In the genomic region with DNA sequence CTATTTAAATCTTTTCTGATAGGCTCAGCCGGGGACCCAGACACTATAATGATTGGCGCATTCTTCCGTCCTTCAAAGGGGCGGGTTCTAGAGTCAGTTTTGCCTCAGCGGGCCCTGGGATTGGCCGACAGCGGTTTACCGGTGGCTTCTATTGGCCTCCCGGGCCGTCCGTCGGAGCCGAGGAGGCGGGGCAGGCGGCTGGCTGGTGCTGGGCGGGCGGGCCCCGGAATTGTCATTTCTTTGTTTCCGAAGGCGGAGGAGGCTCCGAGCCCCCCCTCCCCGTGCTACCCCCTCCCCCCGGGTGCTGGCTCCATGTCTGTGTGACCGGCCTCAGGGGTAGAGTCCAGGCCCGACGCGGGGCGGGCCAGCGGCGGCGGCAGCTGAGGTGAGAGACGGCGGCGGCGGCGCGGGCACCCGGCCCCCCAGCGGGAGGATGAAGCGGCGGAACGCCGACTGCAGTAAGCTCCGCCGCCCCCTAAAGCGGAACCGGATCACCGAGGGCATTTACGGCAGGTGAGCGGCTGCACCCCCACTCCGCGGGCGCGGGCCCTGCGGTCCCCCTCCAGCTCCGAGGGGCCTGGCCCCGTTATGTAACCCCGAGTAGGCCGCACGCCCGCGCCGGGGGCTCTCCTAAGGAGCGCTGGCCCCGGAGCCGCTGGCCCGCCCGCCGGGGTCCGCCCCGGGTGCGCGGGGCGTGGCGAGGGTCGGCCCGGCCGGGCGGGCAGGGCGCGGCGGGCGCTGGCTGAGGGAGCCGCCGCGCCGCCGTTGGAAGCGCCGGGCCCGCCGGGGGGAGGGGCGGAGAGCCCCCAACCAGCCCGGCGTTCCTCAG, we compare ENCODE assay signal across 1 cellular context.
TF ChIP-seq lines count a peak whose summit lies in the region.

A gene with protein sequence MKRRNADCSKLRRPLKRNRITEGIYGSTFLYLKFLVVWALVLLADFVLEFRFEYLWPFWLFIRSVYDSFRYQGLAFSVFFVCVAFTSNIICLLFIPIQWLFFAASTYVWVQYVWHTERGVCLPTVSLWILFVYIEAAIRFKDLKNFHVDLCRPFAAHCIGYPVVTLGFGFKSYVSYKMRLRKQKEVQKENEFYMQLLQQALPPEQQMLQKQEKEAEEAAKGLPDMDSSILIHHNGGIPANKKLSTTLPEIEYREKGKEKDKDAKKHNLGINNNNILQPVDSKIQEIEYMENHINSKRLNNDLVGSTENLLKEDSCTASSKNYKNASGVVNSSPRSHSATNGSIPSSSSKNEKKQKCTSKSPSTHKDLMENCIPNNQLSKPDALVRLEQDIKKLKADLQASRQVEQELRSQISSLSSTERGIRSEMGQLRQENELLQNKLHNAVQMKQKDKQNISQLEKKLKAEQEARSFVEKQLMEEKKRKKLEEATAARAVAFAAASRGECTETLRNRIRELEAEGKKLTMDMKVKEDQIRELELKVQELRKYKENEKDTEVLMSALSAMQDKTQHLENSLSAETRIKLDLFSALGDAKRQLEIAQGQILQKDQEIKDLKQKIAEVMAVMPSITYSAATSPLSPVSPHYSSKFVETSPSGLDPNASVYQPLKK (plus strand): TSS at position 232 of the 829 bp plus-strand sequence. CDS start 202 bp downstream, at position 434.

TF ChIP-seq in HEK293, 187 proteins besides CTCF, POLR2A, EP300 and RAD21 (continued from another document and continues in another):
- TF ChIP-seq ZNF513 (tag by site-specific recombination; IDR thresholded peaks at IDR 0.05) (no peak), ZFP41 (tag by site-specific recombination; IDR thresholded peaks at IDR 0.05; ENCODE audit: borderline replicate concordance) (no peak), ZXDB (tag by site-specific recombination; IDR thresholded peaks at IDR 0.05) (peak; percentile 17; the same call in 1 of the 2 replicates), ZNF223 (tag by site-specific recombination; IDR thresholded peaks at IDR 0.05) (no peak), ZNF623 (tag by site-specific recombination; IDR thresholded peaks at IDR 0.05) (no peak), ZNF561 (tag by site-specific recombination; IDR thresholded peaks at IDR 0.05; ENCODE audit: borderline replicate concordance) (no peak), ZNF121 (tag by site-specific recombination; IDR thresholded peaks at IDR 0.05) (no peak), ZNF202 (tag by site-specific recombination; IDR thresholded peaks at IDR 0.05; ENCODE audit: borderline replicate concordance) (no peak), ZNF239 (tag by site-specific recombination; IDR thresholded peaks at IDR 0.05) (no peak), ZNF555 (tag by site-specific recombination; conservative IDR thresholded peaks at IDR 0.05) (no peak), ZNF221 (tag by site-specific recombination; IDR thresholded peaks at IDR 0.05; ENCODE audit: borderline replicate concordance) (no peak), ZNF274 (IDR thresholded peaks at IDR 0.05; ENCODE audit: low read length) (no peak), ZNF274 (tag by site-specific recombination; IDR thresholded peaks at IDR 0.05; ENCODE audit: borderline replicate concordance) (no peak), ZNF184 (tag by site-specific recombination; IDR thresholded peaks at IDR 0.05) (no peak), ZBTB48 (tag by site-specific recombination; IDR thresholded peaks at IDR 0.05) (no peak), ZNF514 (tag by site-specific recombination; IDR thresholded peaks at IDR 0.05) (no peak), ZIC2 (tag by site-specific recombination; IDR thresholded peaks at IDR 0.05) (peak; percentile 27; the same call in 1 of the 2 replicates), SETDB1 (IDR thresholded peaks at IDR 0.05; ENCODE audit: insufficient read length, low read length) (no peak), IKZF3 (tag by site-specific recombination; IDR thresholded peaks at IDR 0.05) (no peak), HOXC10 (CRISPR knock-in tag; IDR thresholded peaks at IDR 0.05) (no peak), PRDM6 (tag by site-specific recombination; IDR thresholded peaks at IDR 0.05) (no peak), ZBTB8A (tag by site-specific recombination; IDR thresholded peaks at IDR 0.05) (peak; percentile 44; the same call in 1 of the 2 replicates), GLIS1 (tag by site-specific recombination; IDR thresholded peaks at IDR 0.05) (0 out of 2 replicates have a peak, but pooled peaks have one; percentile 18), ZNF140 (tag by site-specific recombination; IDR thresholded peaks at IDR 0.05) (no peak), ZNF843 (tag by site-specific recombination; IDR thresholded peaks at IDR 0.05) (no peak), ZNF660 (tag by site-specific recombination; IDR thresholded peaks at IDR 0.05) (peak; percentile 7; the same call in 1 of the 2 replicates), ZNF16 (tag by site-specific recombination; IDR thresholded peaks at IDR 0.05; ENCODE audit: low read depth) (no peak), ZNF248 (tag by site-specific recombination; IDR thresholded peaks at IDR 0.05) (no peak), GLI2 (tag by site-specific recombination; IDR thresholded peaks at IDR 0.05; ENCODE audit: borderline replicate concordance, low read depth) (no peak)
- TF ChIP-seq, protein P1, sequence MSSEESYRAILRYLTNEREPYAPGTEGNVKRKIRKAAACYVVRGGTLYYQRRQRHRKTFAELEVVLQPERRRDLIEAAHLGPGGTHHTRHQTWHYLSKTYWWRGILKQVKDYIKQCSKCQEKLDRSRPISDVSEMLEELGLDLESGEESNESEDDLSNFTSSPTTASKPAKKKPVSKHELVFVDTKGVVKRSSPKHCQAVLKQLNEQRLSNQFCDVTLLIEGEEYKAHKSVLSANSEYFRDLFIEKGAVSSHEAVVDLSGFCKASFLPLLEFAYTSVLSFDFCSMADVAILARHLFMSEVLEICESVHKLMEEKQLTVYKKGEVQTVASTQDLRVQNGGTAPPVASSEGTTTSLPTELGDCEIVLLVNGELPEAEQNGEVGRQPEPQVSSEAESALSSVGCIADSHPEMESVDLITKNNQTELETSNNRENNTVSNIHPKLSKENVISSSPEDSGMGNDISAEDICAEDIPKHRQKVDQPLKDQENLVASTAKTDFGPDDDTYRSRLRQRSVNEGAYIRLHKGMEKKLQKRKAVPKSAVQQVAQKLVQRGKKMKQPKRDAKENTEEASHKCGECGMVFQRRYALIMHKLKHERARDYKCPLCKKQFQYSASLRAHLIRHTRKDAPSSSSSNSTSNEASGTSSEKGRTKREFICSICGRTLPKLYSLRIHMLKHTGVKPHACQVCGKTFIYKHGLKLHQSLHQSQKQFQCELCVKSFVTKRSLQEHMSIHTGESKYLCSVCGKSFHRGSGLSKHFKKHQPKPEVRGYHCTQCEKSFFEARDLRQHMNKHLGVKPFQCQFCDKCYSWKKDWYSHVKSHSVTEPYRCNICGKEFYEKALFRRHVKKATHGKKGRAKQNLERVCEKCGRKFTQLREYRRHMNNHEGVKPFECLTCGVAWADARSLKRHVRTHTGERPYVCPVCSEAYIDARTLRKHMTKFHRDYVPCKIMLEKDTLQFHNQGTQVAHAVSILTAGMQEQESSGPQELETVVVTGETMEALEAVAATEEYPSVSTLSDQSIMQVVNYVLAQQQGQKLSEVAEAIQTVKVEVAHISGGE (tag by site-specific recombination; conservative IDR thresholded peaks at IDR 0.05; ENCODE audit: low read depth), result peak; percentile 52; the same call in 1 of the 2 replicates
- TF ChIP-seq, protein P2, sequence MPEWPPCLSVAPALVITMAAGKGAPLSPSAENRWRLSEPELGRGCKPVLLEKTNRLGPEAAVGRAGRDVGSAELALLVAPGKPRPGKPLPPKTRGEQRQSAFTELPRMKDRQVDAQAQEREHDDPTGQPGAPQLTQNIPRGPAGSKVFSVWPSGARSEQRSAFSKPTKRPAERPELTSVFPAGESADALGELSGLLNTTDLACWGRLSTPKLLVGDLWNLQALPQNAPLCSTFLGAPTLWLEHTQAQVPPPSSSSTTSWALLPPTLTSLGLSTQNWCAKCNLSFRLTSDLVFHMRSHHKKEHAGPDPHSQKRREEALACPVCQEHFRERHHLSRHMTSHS (tag by site-specific recombination; IDR thresholded peaks at IDR 0.05), result no peak
- TF ChIP-seq, protein P3, sequence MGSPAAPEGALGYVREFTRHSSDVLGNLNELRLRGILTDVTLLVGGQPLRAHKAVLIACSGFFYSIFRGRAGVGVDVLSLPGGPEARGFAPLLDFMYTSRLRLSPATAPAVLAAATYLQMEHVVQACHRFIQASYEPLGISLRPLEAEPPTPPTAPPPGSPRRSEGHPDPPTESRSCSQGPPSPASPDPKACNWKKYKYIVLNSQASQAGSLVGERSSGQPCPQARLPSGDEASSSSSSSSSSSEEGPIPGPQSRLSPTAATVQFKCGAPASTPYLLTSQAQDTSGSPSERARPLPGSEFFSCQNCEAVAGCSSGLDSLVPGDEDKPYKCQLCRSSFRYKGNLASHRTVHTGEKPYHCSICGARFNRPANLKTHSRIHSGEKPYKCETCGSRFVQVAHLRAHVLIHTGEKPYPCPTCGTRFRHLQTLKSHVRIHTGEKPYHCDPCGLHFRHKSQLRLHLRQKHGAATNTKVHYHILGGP (tag by site-specific recombination; IDR thresholded peaks at IDR 0.05), result no peak
- TF ChIP-seq, protein P4, sequence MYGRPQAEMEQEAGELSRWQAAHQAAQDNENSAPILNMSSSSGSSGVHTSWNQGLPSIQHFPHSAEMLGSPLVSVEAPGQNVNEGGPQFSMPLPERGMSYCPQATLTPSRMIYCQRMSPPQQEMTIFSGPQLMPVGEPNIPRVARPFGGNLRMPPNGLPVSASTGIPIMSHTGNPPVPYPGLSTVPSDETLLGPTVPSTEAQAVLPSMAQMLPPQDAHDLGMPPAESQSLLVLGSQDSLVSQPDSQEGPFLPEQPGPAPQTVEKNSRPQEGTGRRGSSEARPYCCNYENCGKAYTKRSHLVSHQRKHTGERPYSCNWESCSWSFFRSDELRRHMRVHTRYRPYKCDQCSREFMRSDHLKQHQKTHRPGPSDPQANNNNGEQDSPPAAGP (tag by site-specific recombination; IDR thresholded peaks at IDR 0.05), result no peak; the same call in 1 of the 2 replicates
- TF ChIP-seq, protein P5, sequence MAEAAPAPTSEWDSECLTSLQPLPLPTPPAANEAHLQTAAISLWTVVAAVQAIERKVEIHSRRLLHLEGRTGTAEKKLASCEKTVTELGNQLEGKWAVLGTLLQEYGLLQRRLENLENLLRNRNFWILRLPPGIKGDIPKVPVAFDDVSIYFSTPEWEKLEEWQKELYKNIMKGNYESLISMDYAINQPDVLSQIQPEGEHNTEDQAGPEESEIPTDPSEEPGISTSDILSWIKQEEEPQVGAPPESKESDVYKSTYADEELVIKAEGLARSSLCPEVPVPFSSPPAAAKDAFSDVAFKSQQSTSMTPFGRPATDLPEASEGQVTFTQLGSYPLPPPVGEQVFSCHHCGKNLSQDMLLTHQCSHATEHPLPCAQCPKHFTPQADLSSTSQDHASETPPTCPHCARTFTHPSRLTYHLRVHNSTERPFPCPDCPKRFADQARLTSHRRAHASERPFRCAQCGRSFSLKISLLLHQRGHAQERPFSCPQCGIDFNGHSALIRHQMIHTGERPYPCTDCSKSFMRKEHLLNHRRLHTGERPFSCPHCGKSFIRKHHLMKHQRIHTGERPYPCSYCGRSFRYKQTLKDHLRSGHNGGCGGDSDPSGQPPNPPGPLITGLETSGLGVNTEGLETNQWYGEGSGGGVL (tag by site-specific recombination; IDR thresholded peaks at IDR 0.05), result peak; percentile 43
- TF ChIP-seq, protein P6, sequence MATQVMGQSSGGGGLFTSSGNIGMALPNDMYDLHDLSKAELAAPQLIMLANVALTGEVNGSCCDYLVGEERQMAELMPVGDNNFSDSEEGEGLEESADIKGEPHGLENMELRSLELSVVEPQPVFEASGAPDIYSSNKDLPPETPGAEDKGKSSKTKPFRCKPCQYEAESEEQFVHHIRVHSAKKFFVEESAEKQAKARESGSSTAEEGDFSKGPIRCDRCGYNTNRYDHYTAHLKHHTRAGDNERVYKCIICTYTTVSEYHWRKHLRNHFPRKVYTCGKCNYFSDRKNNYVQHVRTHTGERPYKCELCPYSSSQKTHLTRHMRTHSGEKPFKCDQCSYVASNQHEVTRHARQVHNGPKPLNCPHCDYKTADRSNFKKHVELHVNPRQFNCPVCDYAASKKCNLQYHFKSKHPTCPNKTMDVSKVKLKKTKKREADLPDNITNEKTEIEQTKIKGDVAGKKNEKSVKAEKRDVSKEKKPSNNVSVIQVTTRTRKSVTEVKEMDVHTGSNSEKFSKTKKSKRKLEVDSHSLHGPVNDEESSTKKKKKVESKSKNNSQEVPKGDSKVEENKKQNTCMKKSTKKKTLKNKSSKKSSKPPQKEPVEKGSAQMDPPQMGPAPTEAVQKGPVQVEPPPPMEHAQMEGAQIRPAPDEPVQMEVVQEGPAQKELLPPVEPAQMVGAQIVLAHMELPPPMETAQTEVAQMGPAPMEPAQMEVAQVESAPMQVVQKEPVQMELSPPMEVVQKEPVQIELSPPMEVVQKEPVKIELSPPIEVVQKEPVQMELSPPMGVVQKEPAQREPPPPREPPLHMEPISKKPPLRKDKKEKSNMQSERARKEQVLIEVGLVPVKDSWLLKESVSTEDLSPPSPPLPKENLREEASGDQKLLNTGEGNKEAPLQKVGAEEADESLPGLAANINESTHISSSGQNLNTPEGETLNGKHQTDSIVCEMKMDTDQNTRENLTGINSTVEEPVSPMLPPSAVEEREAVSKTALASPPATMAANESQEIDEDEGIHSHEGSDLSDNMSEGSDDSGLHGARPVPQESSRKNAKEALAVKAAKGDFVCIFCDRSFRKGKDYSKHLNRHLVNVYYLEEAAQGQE (tag by site-specific recombination; IDR thresholded peaks at IDR 0.05), result no peak
- TF ChIP-seq, protein P7, sequence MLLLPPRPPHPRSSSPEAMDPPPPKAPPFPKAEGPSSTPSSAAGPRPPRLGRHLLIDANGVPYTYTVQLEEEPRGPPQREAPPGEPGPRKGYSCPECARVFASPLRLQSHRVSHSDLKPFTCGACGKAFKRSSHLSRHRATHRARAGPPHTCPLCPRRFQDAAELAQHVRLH (tag by site-specific recombination; IDR thresholded peaks at IDR 0.05), result no peak
